In the genomic region with DNA sequence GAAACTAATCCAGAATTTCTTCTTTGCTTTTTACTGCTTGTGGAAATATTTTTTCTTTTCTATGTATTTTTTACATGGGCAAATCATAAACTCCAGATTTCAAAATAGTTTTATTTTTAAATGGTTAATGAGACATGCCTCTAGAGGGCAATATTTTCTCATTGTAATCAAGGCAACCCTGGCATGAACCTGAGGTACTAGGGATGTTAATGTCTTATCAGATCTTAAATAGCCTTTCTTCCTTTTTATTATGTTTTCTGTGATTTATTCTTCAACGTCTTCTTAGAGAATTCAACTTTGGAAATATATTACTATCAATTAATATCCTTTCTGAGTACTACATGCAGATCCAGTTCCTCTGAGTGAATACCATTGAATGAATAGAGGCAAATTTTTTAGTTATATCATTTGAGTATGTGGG, we compare ENCODE assay signal across 9 cellular contexts.
A peak's percentile ranks its signal among the peaks of the same experiment; 100 is the strongest.
DNase-seq lines count a peak whose midpoint lies in the region; ATAC-seq lines count a peak whose summit lies in the region.
"Had no signal": no experiment of that assay in that cellular context is flagged by ENCODE, and none has a peak within 500 bp of the region (broad histone marks: within the 10 kb centered on the region; RNA-seq: fewer than 3 reads in every experiment).

No MANE protein-coding gene starts in this region.

- ATAC-seq in GM19324 (IDR thresholded peaks at IDR 0.05; ENCODE audit: low FRiP score, unreplicated experiment): no peak

- peak; percentile 30 for DNase-seq in Ammon's horn (ENCODE audit: low spot score)
- peak; percentile 60 for DNase-seq in H4 (ENCODE audit: low spot score)
- peak; percentile 42 for DNase-seq in NOMO-1 treated with DMSO at 0.1 percent for 48 hours (lab: John Stamatoyannopoulos, UW; ENCODE audit: unreplicated experiment)
- peak; percentile 6 to 44 for DNase-seq in dermis microvascular lymphatic vessel endothelial cell (ENCODE audit: low read depth in 2 of 2)
- peak; percentile 22 for DNase-seq in non-pigmented ciliary epithelial cell (ENCODE audit: low read depth)
- no peak for DNase-seq in stimulated activated CD4-positive, alpha-beta T cell treated with anti-CD3 and anti-CD28 coated beads, Interleukin-2, amount 100 ng/mL, for 48 hours
- DNase-seq in amygdala (lab: John Stamatoyannopoulos, UW): no peak
- DNase-seq: left cardiac atrium had no signal

Comparison
In these comparisons a context has a peak if more than half of its experiments do, and no peak if none do; other contexts are left out.
1. DNase-seq: peak in Ammon's horn (single experiment), H4 (single experiment), NOMO-1 treated with DMSO at 0.1 percent for 48 hours (single experiment), dermis microvascular lymphatic vessel endothelial cell (2 of 2) and non-pigmented ciliary epithelial cell (single experiment); none in stimulated activated CD4-positive, alpha-beta T cell treated with anti-CD3 and anti-CD28 coated beads, Interleukin-2, amount 100 ng/mL, for 48 hours (0 of 2) and amygdala (0 of 56).